ENCODE assay signal across 1 cellular context in the genomic region with DNA sequence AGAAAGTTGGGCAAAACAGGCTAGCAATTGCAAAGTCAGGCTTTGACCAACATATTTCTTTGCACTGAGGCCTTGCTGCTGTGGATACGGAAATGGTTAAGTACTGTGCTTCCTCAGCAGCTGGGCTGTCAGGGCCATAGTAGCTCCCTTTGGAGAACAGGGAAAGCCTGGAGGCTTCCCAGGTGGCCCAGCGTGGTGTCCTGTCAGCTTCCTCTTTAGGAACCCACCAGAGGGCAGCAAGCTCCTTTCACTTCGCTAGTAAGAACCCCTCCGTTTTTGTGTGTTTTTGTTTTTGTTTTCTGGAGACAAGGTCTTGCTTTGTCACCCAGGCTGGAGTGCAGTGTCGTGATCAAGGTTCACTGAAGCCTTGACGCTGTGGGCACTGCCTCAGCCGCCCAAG.
TF ChIP-seq lines count a peak whose summit lies in the region.

No MANE protein-coding gene starts in this region.

TF ChIP-seq in HepG2, 621 proteins besides CTCF, POLR2A, EP300 and RAD21:
- TF ChIP-seq SP140L (CRISPR knock-in tag; IDR thresholded peaks at IDR 0.05; ENCODE audit: borderline replicate concordance), result no peak
- TF ChIP-seq STAG1 (CRISPR knock-in tag; IDR thresholded peaks at IDR 0.05), result peak; percentile 35
